37 cellular contexts compared by ENCODE assay signal in genomic region chr3:94136133-94136532, GRCh38.
"Had no signal": no experiment of that assay in that cellular context is flagged by ENCODE, and none has a peak within 500 bp of the region (broad histone marks: within the 10 kb centered on the region; RNA-seq: fewer than 3 reads in every experiment).

No MANE protein-coding gene starts in this region.

- H3K27ac ChIP-seq: adrenal gland, body of pancreas, brain microvascular endothelial cell, breast epithelium, VCaP had no signal

- DNase-seq: activated B cell treated with CpG ODN at 0.5 μM for 24 hours; activated CD4-positive, alpha-beta memory T cell treated with anti-CD3 and anti-CD28 coated beads for 36 hours; activated CD4-positive, alpha-beta T cell treated with anti-CD3 and anti-CD28 coated beads for 4 hours; activated CD4-positive, alpha-beta T cell treated with anti-CD3 and anti-CD28 coated beads, Interleukin-2, amount 10 ng/mL, durations not matched to agents 24 days and 14 days; activated CD4-positive, alpha-beta T cell treated with anti-CD3 and anti-CD28 coated beads, Interleukin-2, amount 50 U/mL, for 1 hour; activated CD4-positive, alpha-beta T cell treated with anti-CD3 and anti-CD28 coated beads, Interleukin-2, amount 50 U/mL, for 4 hours; activated CD4-positive, CD25-positive, alpha-beta regulatory T cell treated with anti-CD3 and anti-CD28 coated beads, Interleukin-2, amount 50 U/mL, for 72 hours; activated CD8-positive, alpha-beta memory T cell treated with anti-CD3 and anti-CD28 coated beads, Interleukin-2, amount 50 U/mL, for 4 hours; activated CD8-positive, alpha-beta T cell treated with anti-CD3 and anti-CD28 coated beads for 36 hours; activated effector memory CD4-positive, alpha-beta T cell treated with anti-CD3 and anti-CD28 coated beads, Interleukin-2, amount 50 U/mL, for 16 hours; activated gamma-delta T cell treated with Interleukin-2 at 50 U/mL for 16 hours; activated naive CD4-positive, alpha-beta T cell; activated naive CD4-positive, alpha-beta T cell treated with anti-CD3 and anti-CD28 coated beads for 36 hours; activated naive CD4-positive, alpha-beta T cell treated with anti-CD3 and anti-CD28 coated beads, Interleukin-2, amount 50 U/mL, for 16 hours; activated naive CD8-positive, alpha-beta T cell treated with anti-CD3 and anti-CD28 coated beads for 36 hours; activated T-cell treated with anti-CD3 and anti-CD28 coated beads for 4 hours; activated T-cell treated with anti-CD3 and anti-CD28 coated beads, Interleukin-2, amount 50 U/mL, for 1 hour; activated T-cell treated with anti-CD3 and anti-CD28 coated beads, Interleukin-2, amount 50 U/mL, for 4 hours; activated T-cell treated with anti-CD3 and anti-CD28 coated beads, Interleukin-2, amount 50 U/mL, for 72 hours; adrenal gland; amniotic stem cell; aorta; body of pancreas; brain microvascular endothelial cell; central memory CD4-positive, alpha-beta T cell; T-helper 1 cell; T-helper 2 cell; T-helper 9 cell had no signal

- H3K4me1 ChIP-seq: adrenal gland, body of pancreas, breast epithelium had no signal

- H3K36me3 ChIP-seq: adrenal gland, brain microvascular endothelial cell, breast epithelium had no signal

- ATAC-seq: activated CD8-positive, alpha-beta T cell treated with anti-CD3 and anti-CD28 coated beads for 36 hours; activated naive CD4-positive, alpha-beta T cell treated with anti-CD3 and anti-CD28 coated beads, Interleukin-2, amount 50 U/mL, for 72 hours; activated T-cell treated with anti-CD3 and anti-CD28 coated beads, Interleukin-2, amount 50 U/mL, for 4 hours; activated T-cell treated with anti-CD3 and anti-CD28 coated beads, Interleukin-2, amount 50 U/mL, for 72 hours; activated T-helper 17 cell treated with anti-CD3 and anti-CD28 coated beads, Interleukin-2, amount 50 U/mL, for 72 hours; body of pancreas had no signal

- H3K4me1 Mint-ChIP-seq: activated B cell treated with CpG ODN at 0.5 μM for 24 hours; activated CD4-positive, alpha-beta T cell treated with anti-CD3 and anti-CD28 coated beads, Interleukin-2, amount 10 ng/mL, durations not matched to agents 24 days and 14 days; activated T-helper 17 cell treated with anti-CD3 and anti-CD28 coated beads, Interleukin-2, amount 50 U/mL, for 72 hours had no signal

- H3K9me3 ChIP-seq: adrenal gland, body of pancreas, breast epithelium had no signal

- FAIRE-seq: astrocyte, TTC549 had no signal

- H3K4me3 ChIP-seq: adrenal gland, body of pancreas, breast epithelium had no signal

- H3K4me3 Mint-ChIP-seq: activated B cell treated with CpG ODN at 0.5 μM for 24 hours; activated CD4-positive, alpha-beta memory T cell treated with anti-CD3 and anti-CD28 coated beads for 36 hours; activated CD4-positive, alpha-beta T cell treated with anti-CD3 and anti-CD28 coated beads, Interleukin-2, amount 10 ng/mL, durations not matched to agents 24 days and 14 days; activated CD8-positive, alpha-beta T cell treated with anti-CD3 and anti-CD28 coated beads for 36 hours; activated naive CD4-positive, alpha-beta T cell treated with anti-CD3 and anti-CD28 coated beads for 36 hours; activated naive CD8-positive, alpha-beta T cell treated with anti-CD3 and anti-CD28 coated beads for 36 hours; activated T-cell treated with anti-CD3 and anti-CD28 coated beads, Interleukin-2, amount 50 U/mL, for 4 hours; activated T-cell treated with anti-CD3 and anti-CD28 coated beads, Interleukin-2, amount 50 U/mL, for 72 hours; activated T-helper 1 cell treated with anti-CD3 and anti-CD28 coated beads, Interleukin-12 subunit alpha, Interleukin-12 subunit beta, Interleukin-2, Interleukin-4 antibody, amounts not matched to agents 30 ng/mL and 10 ng/mL and 1 ng/mL, durations not matched to agents 14 hours and 24 hours and 36 hours; activated T-helper 17 cell treated with anti-CD3 and anti-CD28 coated beads, Interleukin-2, amount 50 U/mL, for 72 hours; T-helper 1 cell treated with Interleukin-12 subunit alpha and Interleukin-12 subunit beta and Interleukin-4 antibody, amounts not matched to agents 30 μg/mL and 1 μg/mL, for 36 hours; T-helper 2 cell treated with Interferon-gamma antibody and Interleukin-4, amounts not matched to agents 5 μg/mL and 100 μg/mL, for 36 hours had no signal

- H3K27me3 ChIP-seq: adrenal gland, body of pancreas, brain microvascular endothelial cell, breast epithelium had no signal

- H3K27ac Mint-ChIP-seq: activated B cell treated with CpG ODN at 0.5 μM for 24 hours; activated CD4-positive, alpha-beta memory T cell treated with anti-CD3 and anti-CD28 coated beads for 36 hours; activated CD4-positive, alpha-beta T cell treated with anti-CD3 and anti-CD28 coated beads, Interleukin-2, amount 10 ng/mL, durations not matched to agents 24 days and 14 days; activated CD8-positive, alpha-beta T cell treated with anti-CD3 and anti-CD28 coated beads for 36 hours; activated naive CD4-positive, alpha-beta T cell treated with anti-CD3 and anti-CD28 coated beads for 36 hours; activated naive CD4-positive, alpha-beta T cell treated with anti-CD3 and anti-CD28 coated beads, Interleukin-2, amount 50 U/mL, for 72 hours; activated naive CD8-positive, alpha-beta T cell treated with anti-CD3 and anti-CD28 coated beads for 36 hours; activated T-cell treated with anti-CD3 and anti-CD28 coated beads, Interleukin-2, amount 50 U/mL, for 72 hours; activated T-helper 1 cell treated with anti-CD3 and anti-CD28 coated beads, Interleukin-12 subunit alpha, Interleukin-12 subunit beta, Interleukin-2, Interleukin-4 antibody, amounts not matched to agents 30 ng/mL and 10 ng/mL and 1 ng/mL, durations not matched to agents 14 hours and 24 hours and 36 hours; activated T-helper 17 cell treated with anti-CD3 and anti-CD28 coated beads, Interleukin-2, amount 50 U/mL, for 72 hours; T-helper 1 cell treated with Interleukin-12 subunit alpha and Interleukin-12 subunit beta and Interleukin-4 antibody, amounts not matched to agents 30 μg/mL and 1 μg/mL, for 36 hours; T-helper 2 cell treated with Interferon-gamma antibody and Interleukin-4, amounts not matched to agents 5 μg/mL and 100 μg/mL, for 36 hours had no signal

- H3K36me3 Mint-ChIP-seq: activated CD4-positive, alpha-beta memory T cell treated with anti-CD3 and anti-CD28 coated beads for 36 hours; activated naive CD4-positive, alpha-beta T cell treated with anti-CD3 and anti-CD28 coated beads, Interleukin-2, amount 50 U/mL, for 72 hours; activated naive CD8-positive, alpha-beta T cell treated with anti-CD3 and anti-CD28 coated beads for 36 hours had no signal

- H3K9me3 Mint-ChIP-seq: activated B cell treated with CpG ODN at 0.5 μM for 24 hours; activated CD4-positive, alpha-beta memory T cell treated with anti-CD3 and anti-CD28 coated beads for 36 hours; activated naive CD8-positive, alpha-beta T cell treated with anti-CD3 and anti-CD28 coated beads for 36 hours; activated T-cell treated with anti-CD3 and anti-CD28 coated beads, Interleukin-2, amount 50 U/mL, for 4 hours; activated T-helper 1 cell treated with anti-CD3 and anti-CD28 coated beads, Interleukin-12 subunit alpha, Interleukin-12 subunit beta, Interleukin-2, Interleukin-4 antibody, amounts not matched to agents 30 ng/mL and 10 ng/mL and 1 ng/mL, durations not matched to agents 14 hours and 24 hours and 36 hours; activated T-helper 17 cell treated with anti-CD3 and anti-CD28 coated beads, Interleukin-2, amount 50 U/mL, for 72 hours; T-helper 2 cell treated with Interferon-gamma antibody and Interleukin-4, amounts not matched to agents 5 μg/mL and 100 μg/mL, for 36 hours had no signal

- H3K27me3 Mint-ChIP-seq: activated B cell treated with CpG ODN at 0.5 μM for 24 hours; activated CD4-positive, alpha-beta memory T cell treated with anti-CD3 and anti-CD28 coated beads for 36 hours; activated CD4-positive, alpha-beta T cell treated with anti-CD3 and anti-CD28 coated beads, Interleukin-2, amount 10 ng/mL, durations not matched to agents 24 days and 14 days; activated naive CD8-positive, alpha-beta T cell treated with anti-CD3 and anti-CD28 coated beads for 36 hours; activated T-helper 17 cell treated with anti-CD3 and anti-CD28 coated beads, Interleukin-2, amount 50 U/mL, for 72 hours had no signal
